In the genomic region with DNA sequence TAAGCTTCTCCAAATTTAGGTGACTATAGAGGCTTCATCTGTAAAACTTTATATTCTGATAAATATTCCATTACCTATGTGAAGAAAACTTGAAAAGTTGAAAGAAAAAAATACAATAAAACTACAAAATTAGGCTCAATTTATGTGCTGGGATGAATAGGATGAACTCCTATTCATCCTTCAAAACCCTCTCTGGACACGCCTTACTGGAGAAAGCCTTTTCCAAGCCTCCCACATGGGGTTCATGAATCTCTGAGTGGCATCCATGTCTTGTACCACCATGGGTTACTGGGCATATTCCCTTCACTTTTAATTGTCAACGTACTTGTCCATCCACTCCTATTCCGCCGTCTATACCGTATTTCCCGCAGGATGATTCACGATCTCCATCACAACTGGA, we compare ENCODE assay signal across 27 cellular contexts.
"Had no signal": no experiment of that assay in that cellular context is flagged by ENCODE, and none has a peak within 500 bp of the region (broad histone marks: within the 10 kb centered on the region; RNA-seq: fewer than 3 reads in every experiment).

No MANE protein-coding gene starts in this region.

- H3K4me3 Mint-ChIP-seq: activated CD8-positive, alpha-beta T cell treated with anti-CD3 and anti-CD28 coated beads for 36 hours; activated naive CD8-positive, alpha-beta T cell; activated T-cell treated with anti-CD3 and anti-CD28 coated beads, Interleukin-2, amount 50 U/mL, for 4 hours; activated T-helper 17 cell treated with anti-CD3 and anti-CD28 coated beads, Interleukin-2, amount 50 U/mL, for 72 hours; dendritic cell treated with granulocyte-macrophage colony-stimulating factor and Interleukin-4, amounts not matched to agents 40 ng/mL and 50 ng/mL, for 4 days; endodermal cell had no signal

- H3K4me1 ChIP-seq: body of pancreas had no signal

- H3K9me3 ChIP-seq: body of pancreas had no signal

- H3K27me3 ChIP-seq: body of pancreas, dorsolateral prefrontal cortex had no signal

- H3K27ac ChIP-seq: body of pancreas, cardiac muscle cell, dorsolateral prefrontal cortex had no signal

- ATAC-seq: activated CD8-positive, alpha-beta T cell treated with anti-CD3 and anti-CD28 coated beads for 36 hours; activated T-cell treated with anti-CD3 and anti-CD28 coated beads, Interleukin-2, amount 50 U/mL, for 4 hours; activated T-helper 17 cell treated with anti-CD3 and anti-CD28 coated beads, Interleukin-2, amount 50 U/mL, for 72 hours; body of pancreas; esophagus mucosa had no signal

- H3K9me3 Mint-ChIP-seq: activated CD8-positive, alpha-beta T cell treated with anti-CD3 and anti-CD28 coated beads for 36 hours; activated T-cell treated with anti-CD3 and anti-CD28 coated beads, Interleukin-2, amount 50 U/mL, for 4 hours; activated T-helper 17 cell treated with anti-CD3 and anti-CD28 coated beads, Interleukin-2, amount 50 U/mL, for 72 hours; dendritic cell treated with granulocyte-macrophage colony-stimulating factor and Interleukin-4, amounts not matched to agents 40 ng/mL and 50 ng/mL, for 4 days had no signal

- H3K4me1 Mint-ChIP-seq: activated T-helper 17 cell treated with anti-CD3 and anti-CD28 coated beads, Interleukin-2, amount 50 U/mL, for 72 hours had no signal

- H3K27ac Mint-ChIP-seq: activated CD8-positive, alpha-beta T cell treated with anti-CD3 and anti-CD28 coated beads for 36 hours; activated naive CD8-positive, alpha-beta T cell; activated T-helper 17 cell treated with anti-CD3 and anti-CD28 coated beads, Interleukin-2, amount 50 U/mL, for 72 hours; dendritic cell treated with granulocyte-macrophage colony-stimulating factor and Interleukin-4, amounts not matched to agents 40 ng/mL and 50 ng/mL, for 4 days had no signal

- DNase-seq: activated CD4-positive, alpha-beta T cell treated with anti-CD3 and anti-CD28 coated beads for 48 hours; activated CD4-positive, alpha-beta T cell treated with anti-CD3 and anti-CD28 coated beads, Interleukin-2, amount 50 U/mL, for 1 hour; activated CD4-positive, alpha-beta T cell treated with anti-CD3 and anti-CD28 coated beads, Interleukin-2, amount 50 U/mL, for 48 hours; activated CD8-positive, alpha-beta memory T cell treated with anti-CD3 and anti-CD28 coated beads for 24 hours; activated CD8-positive, alpha-beta T cell treated with anti-CD3 and anti-CD28 coated beads for 36 hours; activated effector memory CD4-positive, alpha-beta T cell treated with Interleukin-2 at 50 U/mL for 16 hours; activated gamma-delta T cell treated with Interleukin-2 at 50 U/mL for 16 hours; activated naive CD4-positive, alpha-beta T cell treated with anti-CD3 and anti-CD28 coated beads, Interleukin-2, amount 50 U/mL, for 16 hours; activated naive CD4-positive, alpha-beta T cell treated with Interleukin-2 at 50 U/mL for 16 hours; activated T-cell treated with anti-CD3 and anti-CD28 coated beads, Interleukin-2, amount 50 U/mL, for 4 hours; amygdala; body of pancreas; central memory CD4-positive, alpha-beta T cell; cerebellar nuclear complex; dorsolateral prefrontal cortex; effector memory CD4-positive, alpha-beta T cell; endodermal cell; foreskin fibroblast; head of caudate nucleus; T-helper 1 cell; T-helper 2 cell had no signal

- H3K4me3 ChIP-seq: body of pancreas, cardiac muscle cell, coronary artery, dorsolateral prefrontal cortex had no signal

- H3K36me3 ChIP-seq: cardiac muscle cell had no signal

- H3K36me3 Mint-ChIP-seq: activated naive CD8-positive, alpha-beta T cell had no signal
